In the genomic region with DNA sequence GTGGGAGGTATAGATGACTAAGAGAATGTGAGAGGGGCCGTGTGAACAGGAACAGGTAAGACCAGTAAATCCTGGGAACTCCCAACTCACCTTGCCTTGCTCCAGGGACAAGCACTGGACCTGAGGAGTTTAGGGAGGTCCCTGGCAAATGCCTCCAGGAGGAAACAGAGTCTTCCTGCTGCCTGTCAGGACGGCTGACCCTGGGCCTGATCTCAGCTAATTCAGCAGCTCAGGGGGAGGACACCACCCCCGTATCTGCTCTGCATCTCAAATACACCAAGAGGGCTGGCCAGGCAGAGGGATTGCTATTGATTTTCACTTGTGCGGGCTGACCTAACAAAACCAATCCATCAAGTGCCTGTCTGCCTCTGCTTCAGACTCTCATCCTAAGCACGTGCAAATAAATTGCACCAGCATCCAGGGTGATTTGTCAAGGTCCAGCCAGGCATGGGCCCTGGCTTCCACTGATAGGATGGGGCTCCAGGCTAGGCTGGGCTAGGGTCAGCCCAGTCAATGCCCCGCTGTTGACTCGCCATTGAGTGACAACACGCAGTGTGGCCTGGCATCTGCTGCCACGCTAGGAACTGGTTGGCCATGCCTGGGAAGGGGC, we compare ENCODE assay signal across 2 cellular contexts.
TF ChIP-seq lines count a peak whose summit lies in the region.

No MANE protein-coding gene starts in this region.

TF ChIP-seq in H1, 55 proteins besides CTCF, POLR2A, EP300 and RAD21:
- TF ChIP-seq RFX5 (IDR thresholded peaks at IDR 0.05; ENCODE audit: borderline replicate concordance, low read depth, low read length): no peak
- TF ChIP-seq HDAC6 (IDR thresholded peaks at IDR 0.05; ENCODE audit: low read depth, low read length): no peak
- TF ChIP-seq SUZ12 (IDR thresholded peaks at IDR 0.05; ENCODE audit: low read length): no peak
- TF ChIP-seq POLR2AphosphoS5 (IDR thresholded peaks at IDR 0.05; ENCODE audit: low read depth, low read length): no peak
- TF ChIP-seq KDM1A (IDR thresholded peaks at IDR 0.05; ENCODE audit: borderline replicate concordance, low read length): no peak
- no peak for TF ChIP-seq NRF1 (IDR thresholded peaks at IDR 0.05; ENCODE audit: low read depth, low read length)
- no peak for TF ChIP-seq TAF7 (optimal IDR thresholded peaks at IDR 0.05; ENCODE audit: borderline replicate concordance, low read depth, low read length)
- no peak for TF ChIP-seq ATF3 (IDR thresholded peaks at IDR 0.05; ENCODE audit: insufficient read depth, low read depth, low read length)
TF ChIP-seq in H1: peak in this region for 0.

TF ChIP-seq in GM12891, 5 proteins besides CTCF, POLR2A, EP300 and RAD21:
- no peak; the same call in 1 of the 2 replicates for TF ChIP-seq POLR2AphosphoS5 (IDR thresholded peaks at IDR 0.05; ENCODE audit: low read depth, low read length)
- no peak for TF ChIP-seq SPI1 (IDR thresholded peaks at IDR 0.05; ENCODE audit: low read depth, low read length)
